ENCODE assay signal across 8 cellular contexts in genomic region chr19:34269489-34269888, GRCh38. TPM values are rescaled to one million over a fixed set of nuclear protein-coding genes. Genes with fewer than 3 reads are reported as not detected.
DNase-seq lines count a peak whose midpoint lies in the region; ATAC-seq lines count a peak whose summit lies in the region.

No MANE protein-coding gene starts in this region.

- no peaks in the 10 kb centered on the region for H3K9me3 Mint-ChIP-seq in central memory CD8-positive, alpha-beta T cell
- no peaks in the 10 kb centered on the region for H3K9me3 Mint-ChIP-seq in naive B cell

- peak overlapping the region; percentile 65 to 90 (median 83); a peak in 20 of 22 replicates for H3K27ac ChIP-seq in BLaER1 treated with 17β-estradiol and CSF1 and Interleukin-3, amounts not matched to agents 10 nM and 100 nM
- H3K27ac ChIP-seq in HUES6 (ENCODE audit: low read depth, low read length) = peak overlapping the region; percentile 1; the same call in 1 of the 2 replicates

- peak overlapping the region; percentile 86 for H3K27ac Mint-ChIP-seq in central memory CD8-positive, alpha-beta T cell (ENCODE audit: low read depth)
- H3K27ac Mint-ChIP-seq in naive B cell = peak overlapping the region; percentile 95 to 98 (median 97)

- H3K4me3 Mint-ChIP-seq in central memory CD8-positive, alpha-beta T cell = peak overlapping the region; percentile 63
- peak overlapping the region; percentile 64 to 91 (median 81) for H3K4me3 Mint-ChIP-seq in naive B cell

- H3K4me1 ChIP-seq in BLaER1 treated with 17β-estradiol and CSF1 and Interleukin-3, amounts not matched to agents 10 nM and 100 nM = peaks cover 47 to 61% (median 54%) of the 10 kb centered on the region in 10 experiments
- H3K4me1 ChIP-seq in HUES6 (ENCODE audit: control insufficient read depth, insufficient read depth, low read length) = peaks cover 29% of the 10 kb centered on the region

- no peaks in the 10 kb centered on the region for H3K27me3 ChIP-seq in BLaER1 treated with 17β-estradiol and CSF1 and Interleukin-3, amounts not matched to agents 10 nM and 100 nM
- no peaks in the 10 kb centered on the region for H3K27me3 ChIP-seq in HUES6 (ENCODE audit: control insufficient read depth, insufficient read depth, low read length)

- H3K36me3 ChIP-seq in BLaER1 treated with 17β-estradiol and CSF1 and Interleukin-3, amounts not matched to agents 10 nM and 100 nM = peaks cover 0 to 6% (median 0%) of the 10 kb centered on the region in 11 experiments; a peak in 1 of 22 replicates
- no peaks in the 10 kb centered on the region for H3K36me3 ChIP-seq in HUES6 (ENCODE audit: control insufficient read depth, insufficient read depth, low read length)

- peak overlapping the region; percentile 69 to 94 (median 84) for H3K4me2 ChIP-seq in BLaER1 treated with 17β-estradiol and CSF1 and Interleukin-3, amounts not matched to agents 10 nM and 100 nM

- H3K36me3 Mint-ChIP-seq in central memory CD8-positive, alpha-beta T cell (ENCODE audit: insufficient read depth) = peaks cover 13% of the 10 kb centered on the region
- peaks cover 0 to 3% of the 10 kb centered on the region in 2 donors for H3K36me3 Mint-ChIP-seq in naive B cell

- no peaks in the 10 kb centered on the region for H3K9me3 ChIP-seq in BLaER1 treated with 17β-estradiol and CSF1 and Interleukin-3, amounts not matched to agents 10 nM and 100 nM (replicated peaks in 1 of 11)
- H3K9me3 ChIP-seq in HUES6 (ENCODE audit: control insufficient read depth, insufficient read depth, low read depth, low read length) = no peaks in the 10 kb centered on the region

- H3K4me3 ChIP-seq in BLaER1 treated with 17β-estradiol and CSF1 and Interleukin-3, amounts not matched to agents 10 nM and 100 nM = peak overlapping the region in 5 of 10 experiments; percentile 2 to 45 (median 19); a peak in 4 of 20 replicates
- H3K4me3 ChIP-seq in HUES6 (ENCODE audit: low read depth, low read length) = no peak overlapping the region

- H3K27me3 Mint-ChIP-seq in central memory CD8-positive, alpha-beta T cell = no peaks in the 10 kb centered on the region
- no peaks in the 10 kb centered on the region for H3K27me3 Mint-ChIP-seq in naive B cell

- peak overlapping the region; percentile 68 to 79 (median 73); a peak in 19 of 22 replicates for H3K9ac ChIP-seq in BLaER1 treated with 17β-estradiol and CSF1 and Interleukin-3, amounts not matched to agents 10 nM and 100 nM
- no peak overlapping the region for H3K9ac ChIP-seq in HUES6 (ENCODE audit: low read length)

- ATAC-seq in central memory CD8-positive, alpha-beta T cell (replicated peaks; ENCODE audit: extremely low read depth, poor library complexity, severe bottlenecking) = no peak
- ATAC-seq in naive B cell (ENCODE audit: low read depth in 2 of 2) = peak; percentile 6 to 22
- ATAC-seq in GM21381 (IDR thresholded peaks at IDR 0.05; ENCODE audit: unreplicated experiment) = no peak
- no peak for ATAC-seq in HG02840 (IDR thresholded peaks at IDR 0.05; ENCODE audit: low FRiP score, unreplicated experiment)
- no peak for ATAC-seq in GM18861 (IDR thresholded peaks at IDR 0.05; ENCODE audit: unreplicated experiment)
- ATAC-seq in HG02973 (IDR thresholded peaks at IDR 0.05; ENCODE audit: unreplicated experiment) = no peak

- peaks cover 67% of the 10 kb centered on the region for H3K4me1 Mint-ChIP-seq in central memory CD8-positive, alpha-beta T cell
- peaks cover 65 to 97% (median 78%) of the 10 kb centered on the region in 3 donors for H3K4me1 Mint-ChIP-seq in naive B cell

- DNase-seq in central memory CD8-positive, alpha-beta T cell (ENCODE audit: low spot score in 2 of 2) = no peak
- DNase-seq in naive B cell = no peak

- H4K20me1 ChIP-seq in BLaER1 treated with 17β-estradiol and CSF1 and Interleukin-3, amounts not matched to agents 10 nM and 100 nM = peaks cover 0 to 48% (median 0%) of the 10 kb centered on the region in 11 experiments; a peak in 4 of 22 replicates

RNA-seq across cellular contexts. Expression of gene GARRE1, which starts 15.1 kb away (rescaled TPM):
- polyA plus RNA-seq in naive B cell (ENCODE audit: low read depth in 6 of 6) = 10 to 100 TPM in 2 of 6 donors, 1 to 10 TPM in 4; 2.1 to 16.9 (median 9.4) TPM

Comparison
In these comparisons a context has a peak if more than half of its experiments do, and no peak if none do; other contexts are left out.
1. ATAC-seq: peak in naive B cell (2 of 2); none in central memory CD8-positive, alpha-beta T cell (single experiment), GM21381 (single experiment), HG02840 (single experiment), GM18861 (single experiment) and HG02973 (single experiment).